8 cellular contexts compared by ENCODE assay signal in the genomic region with DNA sequence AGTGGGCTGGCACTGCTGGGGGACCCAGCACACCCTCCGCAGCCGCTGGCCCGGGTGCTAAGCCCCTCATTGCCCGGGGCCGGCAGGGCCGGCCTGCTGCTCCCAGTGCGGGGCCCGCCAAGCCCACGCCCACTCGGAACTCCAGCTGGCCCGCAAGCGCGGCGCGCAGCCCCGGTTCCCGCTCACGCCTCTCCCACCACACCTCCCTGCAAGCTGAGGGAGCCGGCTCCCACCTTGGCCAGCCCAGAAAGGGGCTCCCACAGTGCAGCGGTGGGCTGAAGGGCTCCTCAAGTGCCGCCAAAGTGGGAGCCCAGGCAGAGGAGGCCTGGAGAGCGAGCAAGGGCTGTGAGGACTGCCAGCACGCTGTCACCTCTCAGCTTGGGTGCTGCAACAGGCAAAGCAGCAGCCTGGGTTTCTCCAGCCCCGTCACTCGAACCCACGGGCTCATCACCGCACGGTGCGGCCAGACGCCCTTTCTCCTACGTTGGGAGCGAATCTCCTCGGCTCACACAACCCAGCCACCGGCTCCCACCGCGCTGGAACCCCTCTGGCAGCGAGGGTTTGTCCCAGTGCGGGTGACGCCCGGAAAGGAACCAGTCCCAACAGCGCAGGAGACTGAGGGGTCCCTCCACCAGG. TPM values are rescaled to one million over a fixed set of nuclear protein-coding genes. Genes with fewer than 3 reads are reported as not detected.
DNase-seq lines count a peak whose midpoint lies in the region; ATAC-seq and TF ChIP-seq lines count a peak whose summit lies in the region.
"Not testable (repeated sequence)": the region's sequence is repeated elsewhere in the genome, so short reads cannot be mapped to it uniquely, and the experiment has no call there.

No MANE protein-coding gene starts in this region.

- H4K91ac ChIP-seq in neuronal stem cell (ENCODE audit: low read depth, low read length, poor library complexity), result not testable (repeated sequence)

- peak overlapping the region; percentile 17 for H4K8ac ChIP-seq in neuronal stem cell (ENCODE audit: low read depth, low read length)

- TF ChIP-seq CTCF in GM12875 (IDR thresholded peaks at IDR 0.05; ENCODE audit: borderline replicate concordance, insufficient read depth, low read depth, low read length); SU-DHL-6 (IDR thresholded peaks at IDR 0.05; ENCODE audit: insufficient read depth, low read length, poor library complexity, severe bottlenecking); astrocyte of the cerebellum (IDR thresholded peaks at IDR 0.05; ENCODE audit: low read depth, low read length, missing control alignments); heart right ventricle (IDR thresholded peaks at IDR 0.05): not testable (repeated sequence)

- not testable (repeated sequence) for H2BK12ac ChIP-seq in neuronal stem cell (ENCODE audit: low read length)

- not testable (repeated sequence) for H2BK120ac ChIP-seq in neuronal stem cell (ENCODE audit: low read depth, low read length)

- not testable (repeated sequence) for H3K27me3 ChIP-seq in SU-DHL-6 (ENCODE audit: low read length); heart right ventricle; neuronal stem cell (ENCODE audit: control insufficient read depth in 3 of 3, insufficient read depth in 3 of 3, low read depth in 1 of 3, low read length in 3 of 3)

- H3K4me3 ChIP-seq in GM12875 (ENCODE audit: low read depth, low read length), result peak overlapping the region; percentile 99
- peak overlapping the region; percentile 88 for H3K4me3 ChIP-seq in SU-DHL-6 (ENCODE audit: insufficient read depth, low read length, poor library complexity, severe bottlenecking)
- H3K4me3 ChIP-seq in astrocyte of the cerebellum (ENCODE audit: low read depth, low read length), result peak overlapping the region; percentile 99
- peak overlapping the region; percentile 60 to 98 (median 82) for H3K4me3 ChIP-seq in heart right ventricle
- H3K4me3 ChIP-seq in neuronal stem cell (ENCODE audit: low read length in 2 of 2), result peak overlapping the region; percentile 86 to 97

- H3K9ac ChIP-seq in SU-DHL-6 (ENCODE audit: low read length) (peak overlapping the region; percentile 89), neuronal stem cell (ENCODE audit: low read depth, low read length, poor library complexity) (peak overlapping the region; percentile 98)

- WGBS in heart right ventricle, 2 donors, result 0 to 2% methylated on average over 33 to 41 of the region's 41 CpGs
- no CpG with 5 or more reads among the region's 41 CpGs for WGBS in neuronal stem cell (ENCODE audit: extremely low coverage in 2 of 2, insufficient read length in 2 of 2, insufficient replicate concordance in 1 of 2), 2 donors

- not testable (repeated sequence) for H3K4ac ChIP-seq in neuronal stem cell (ENCODE audit: low read length)

- not testable (repeated sequence) for H4K20me1 ChIP-seq in SU-DHL-6 (ENCODE audit: low read depth, low read length)

- H3K27ac ChIP-seq in SU-DHL-6 (ENCODE audit: low read depth, low read length) (peak overlapping the region; percentile 50), heart right ventricle (peak overlapping the region; percentile 76 to 96 (median 93)), neuronal stem cell (replicated peaks; ENCODE audit: low read length) (peak overlapping the region; percentile 60), temporal lobe (ENCODE audit: low read depth, low read length) (peak overlapping the region; percentile 62)

- H3K9me2 ChIP-seq in SU-DHL-6 (replicated peaks; ENCODE audit: insufficient read depth, low read length), result not testable (repeated sequence)

- H3K14ac ChIP-seq in neuronal stem cell (ENCODE audit: low read length), result peak overlapping the region; percentile 25

- not testable (repeated sequence) for H3F3A ChIP-seq in SU-DHL-6 (ENCODE audit: insufficient read depth)

- H3K4me1 ChIP-seq in heart right ventricle, result peaks cover 0 to 54% (median 32%) of the 10 kb centered on the region in 9 donors
- H3K4me1 ChIP-seq in neuronal stem cell (ENCODE audit: control insufficient read depth in 2 of 2, insufficient read depth in 1 of 2, low read depth in 1 of 2, low read length in 2 of 2), result not testable (repeated sequence)

- H2AFZ ChIP-seq in SU-DHL-6 (ENCODE audit: low read depth, low read length, severe bottlenecking) (peak overlapping the region; percentile 88), neuronal stem cell (ENCODE audit: low read length) (peak overlapping the region; percentile 100)

- H2BK15ac ChIP-seq in neuronal stem cell (ENCODE audit: low read length), result not testable (repeated sequence)

- in situ Hi-C loops in astrocyte of the cerebellum (cut with HindIII; ENCODE audit: low sequenced_read_pairs), result not testable (repeated sequence)

- not testable (repeated sequence) for H3K79me1 ChIP-seq in neuronal stem cell (ENCODE audit: low read depth, low read length)

- H3K18ac ChIP-seq in neuronal stem cell (ENCODE audit: low read length), result peak overlapping the region; percentile 92

- H3K4me2 ChIP-seq in SU-DHL-6 (ENCODE audit: low read depth, low read length, poor library complexity, severe bottlenecking), result peak overlapping the region; percentile 44
- H3K4me2 ChIP-seq in neuronal stem cell (ENCODE audit: insufficient read depth, low read length, poor library complexity, severe bottlenecking), result peak overlapping the region; percentile 83

- not testable (repeated sequence) for H3K36me3 ChIP-seq in SU-DHL-6 (ENCODE audit: low read length); heart right ventricle
- H3K36me3 ChIP-seq in neuronal stem cell (replicated peaks in 1 of 2; ENCODE audit: control insufficient read depth in 2 of 2, insufficient read depth in 2 of 2, low read length in 2 of 2), result peaks cover 0 to 21% of the 10 kb centered on the region in 2 donors

- peak overlapping the region; percentile 98 for H3K23ac ChIP-seq in neuronal stem cell (ENCODE audit: low read depth, low read length, poor library complexity)

- ATAC-seq in HG03521 (IDR thresholded peaks at IDR 0.05; ENCODE audit: unreplicated experiment) (peak; percentile 11), heart right ventricle (peak; percentile 5 to 63 (median 31))

- not testable (repeated sequence) for H2AK5ac ChIP-seq in neuronal stem cell (ENCODE audit: low read depth, low read length)

- H3K79me2 ChIP-seq in SU-DHL-6 (ENCODE audit: insufficient read depth, low read length), result peaks cover 55% of the 10 kb centered on the region

- DNase-seq in H4 (ENCODE audit: low spot score) (peak; percentile 6), heart right ventricle (peak in 1 of 2 donors; percentile 32)
- DNase-seq in astrocyte of the cerebellum (ENCODE audit: low read depth); neuronal stem cell (ENCODE audit: low spot score): not testable (repeated sequence)

- intact Hi-C loops in heart right ventricle (cut with DNase I), result loop anchor here in 6 of 10 donors (5.0 to 10.0 kb wide), 6 partner anchors 80 to 182 kb away; a partner anchor contains a TSS

- peak overlapping the region; percentile 60 for H2BK5ac ChIP-seq in neuronal stem cell (ENCODE audit: low read length)

- H3K9me3 ChIP-seq in SU-DHL-6 (ENCODE audit: insufficient read depth, low read length); heart right ventricle; neuronal stem cell (replicated peaks in 1 of 2; ENCODE audit: control insufficient read depth in 2 of 2, insufficient read depth in 1 of 2, low read depth in 1 of 2, low read length in 2 of 2): not testable (repeated sequence)

RNA-seq across cellular contexts. Expression of a gene that starts 0.4 kb away (rescaled TPM):
- total RNA-seq in H4 (2014; rRNA removed; shearing (Covaris generic)), result 4.3 and 20.6 TPM in 2 replicates
- total RNA-seq in heart right ventricle (10 to 100 TPM in 6 of 10 donors, 1 to 10 TPM in 4; 6.9 to 14.3 (median 11.0) TPM), temporal lobe (35.7 TPM)
- polyA plus RNA-seq in heart right ventricle, result 10 to 100 TPM in 1 of 2 donors, 1 to 10 TPM in 1; 3.7 to 15.0 TPM
- 16.3 TPM for polyA plus RNA-seq in neuronal stem cell (2013, experiment 1 of 2)
- polyA plus RNA-seq in neuronal stem cell (2013, experiment 2 of 2), result 19.7 TPM

RNA-seq across cellular contexts. Expression of a gene that starts 0.7 kb away (rescaled TPM):
- total RNA-seq in H4 (2014; rRNA removed; shearing (Covaris generic)), result 5.9 and 6.7 TPM in 2 replicates
- total RNA-seq in heart right ventricle, result 10 to 100 TPM; 12.6 to 55.9 (median 30.4) TPM
- 1 to 10 TPM; 4.7 to 6.3 TPM for polyA plus RNA-seq in heart right ventricle
- 7.4 TPM for polyA plus RNA-seq in neuronal stem cell (2013, experiment 1 of 2)
- 8.2 TPM for polyA plus RNA-seq in neuronal stem cell (2013, experiment 2 of 2)
- 15.0 TPM for total RNA-seq in temporal lobe
